In the genomic region with DNA sequence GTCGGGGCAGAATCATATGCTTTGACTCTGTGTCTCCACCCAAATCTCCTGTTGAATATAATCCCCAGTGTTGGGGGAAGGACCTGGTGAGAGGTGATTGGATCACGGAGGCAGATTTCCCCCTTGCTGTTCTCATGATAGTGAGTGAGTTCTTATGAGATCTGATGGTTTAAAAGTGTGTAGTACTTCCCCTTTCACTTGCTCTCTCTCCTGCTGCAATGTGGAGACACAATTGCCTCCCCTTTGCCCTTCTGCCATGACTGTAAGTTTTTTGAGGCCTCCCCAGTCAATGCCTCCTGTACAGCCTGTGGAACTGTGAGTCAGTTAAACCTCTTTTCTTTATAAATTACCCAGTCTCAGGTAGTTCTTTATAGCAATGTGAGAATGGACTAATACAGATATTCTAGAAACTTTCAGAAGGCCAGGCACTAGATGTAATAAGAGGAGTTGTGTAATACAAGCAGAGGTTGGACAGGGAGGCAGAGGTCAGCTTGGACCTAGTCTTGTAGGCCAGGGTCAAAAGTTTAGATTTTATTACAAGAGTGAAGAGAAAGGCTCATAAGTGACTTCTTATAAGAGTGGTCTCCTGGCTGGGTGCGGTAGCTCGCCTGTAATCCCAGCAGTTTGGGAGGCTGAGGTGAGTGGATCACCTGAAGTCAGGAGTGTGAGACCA, we compare ENCODE assay signal across 2 cellular contexts.
TF ChIP-seq lines count a peak whose summit lies in the region.

No MANE protein-coding gene starts in this region.

TF ChIP-seq in GM12891, 5 proteins besides CTCF, POLR2A, EP300 and RAD21:
- TF ChIP-seq TAF1 (IDR thresholded peaks at IDR 0.05; ENCODE audit: low read depth, low read length), result no peak
- TF ChIP-seq SPI1 (IDR thresholded peaks at IDR 0.05; ENCODE audit: low read depth, low read length), result 0 out of 2 replicates have a peak, but pooled peaks have one; percentile 16
- TF ChIP-seq PAX5 (IDR thresholded peaks at IDR 0.05; ENCODE audit: insufficient read depth, low read length, severe bottlenecking), result no peak

TF ChIP-seq in HepG2, 621 proteins besides CTCF, POLR2A, EP300 and RAD21:
- TF ChIP-seq CEBPB (IDR thresholded peaks at IDR 0.05; ENCODE audit: borderline replicate concordance, low read depth, low read length), result peak; percentile 33; the same call in 1 of the 2 replicates
- TF ChIP-seq U2AF2 (IDR thresholded peaks at IDR 0.05; ENCODE audit: low read depth, low read length), result no peak
- no peak for TF ChIP-seq SMAD1 (CRISPR knock-in tag; IDR thresholded peaks at IDR 0.05; ENCODE audit: borderline replicate concordance, low read depth)
- TF ChIP-seq CEBPG (CRISPR knock-in tag; IDR thresholded peaks at IDR 0.05), result 0 out of 2 replicates have a peak, but pooled peaks have one; percentile 25
- TF ChIP-seq RARA (CRISPR knock-in tag; IDR thresholded peaks at IDR 0.05), result peak; percentile 79
- no peak for TF ChIP-seq CREB1 (IDR thresholded peaks at IDR 0.05)
- no peak for TF ChIP-seq CREB1 (CRISPR knock-in tag; IDR thresholded peaks at IDR 0.05)
- peak; percentile 28; the same call in 1 of the 2 replicates for TF ChIP-seq HNF4A (CRISPR knock-in tag; IDR thresholded peaks at IDR 0.05)
TF ChIP-seq in HepG2: peak in this region for 4.
